ENCODE assay signal across 2 cellular contexts in genomic region chr2:69439480-69439879, GRCh38.
A peak's percentile ranks its signal among the peaks of the same experiment; 100 is the strongest.
TF ChIP-seq lines count a peak whose summit lies in the region.

No MANE protein-coding gene starts in this region.

TF ChIP-seq in K562, 482 proteins besides CTCF, POLR2A, EP300 and RAD21:
- peak; percentile 34 for TF ChIP-seq RBM25 (IDR thresholded peaks at IDR 0.05; ENCODE audit: low read depth, low read length, severe bottlenecking)
- TF ChIP-seq NFYB (IDR thresholded peaks at IDR 0.05; ENCODE audit: extremely low read depth, insufficient read length) = peak; percentile 63
- TF ChIP-seq CC2D1A (IDR thresholded peaks at IDR 0.05) = peak; percentile 52; the same call in 1 of the 2 replicates
- peak; percentile 69 for TF ChIP-seq ASH1L (IDR thresholded peaks at IDR 0.05; ENCODE audit: borderline replicate concordance, low read depth, partially characterized antibody)

TF ChIP-seq in HepG2, 621 proteins besides CTCF, POLR2A, EP300 and RAD21:
- TF ChIP-seq NFYB (CRISPR knock-in tag; IDR thresholded peaks at IDR 0.05) (peak; percentile 66), NFYC (CRISPR knock-in tag; IDR thresholded peaks at IDR 0.05) (peak; percentile 64)
